14 cellular contexts compared by ENCODE assay signal in the genomic region with DNA sequence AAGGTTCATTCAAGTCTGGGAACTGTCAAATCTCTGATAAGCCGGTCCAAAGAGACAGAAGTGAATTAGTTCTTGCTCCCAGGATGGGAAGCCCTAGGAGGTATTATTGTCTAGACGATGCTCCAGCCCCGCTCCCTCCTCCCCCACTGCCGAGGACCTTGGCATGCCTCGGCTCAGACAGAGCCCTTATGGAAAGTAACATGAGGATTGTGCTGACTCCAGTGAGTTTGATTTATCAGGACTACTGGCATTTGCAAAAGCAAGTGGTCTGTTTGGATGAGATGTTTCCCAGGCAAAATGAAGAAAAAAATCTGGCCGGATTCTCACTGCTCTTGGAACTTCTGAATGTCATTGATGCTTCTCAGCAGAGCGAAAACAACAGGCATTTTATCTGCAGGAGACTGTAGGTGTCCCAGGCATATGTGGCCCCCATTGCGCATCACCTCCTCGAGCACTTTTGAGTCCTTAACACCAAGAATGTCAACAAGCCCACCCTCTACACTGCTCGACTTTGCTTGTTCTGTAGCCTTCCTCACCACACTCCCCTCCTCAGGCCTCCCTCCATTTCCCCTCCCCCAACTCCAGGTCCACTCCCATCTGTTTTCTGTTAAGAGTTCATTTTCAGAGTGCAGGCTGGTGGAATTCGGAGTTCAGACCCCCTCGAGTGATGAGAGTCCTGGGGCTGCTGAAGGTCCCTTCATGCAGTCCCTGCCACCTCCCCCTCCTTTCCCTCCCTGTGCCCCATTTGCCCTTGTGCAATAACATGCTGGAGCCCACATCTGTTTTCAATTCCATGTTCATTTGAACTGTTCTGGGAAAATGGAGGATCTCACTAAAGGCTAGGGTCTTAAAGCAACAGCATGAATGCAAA.
DNase-seq lines count a peak whose midpoint lies in the region; ATAC-seq and TF ChIP-seq lines count a peak whose summit lies in the region.
"Had no signal": no experiment of that assay in that cellular context is flagged by ENCODE, and none has a peak within 500 bp of the region (broad histone marks: within the 10 kb centered on the region; RNA-seq: fewer than 3 reads in every experiment).

No MANE protein-coding gene starts in this region.

- H3K27ac ChIP-seq in HUES6 (ENCODE audit: low read depth, low read length), result no peak overlapping the region
- H3K27ac ChIP-seq in endodermal cell (ENCODE audit: low read depth, low read length), result peak overlapping the region; percentile 24
- H3K27ac ChIP-seq in mesenchymal stem cell (ENCODE audit: low read length, poor library complexity, severe bottlenecking), result no peak overlapping the region
- no peak overlapping the region for H3K27ac ChIP-seq in upper lobe of left lung

- peak overlapping the region; percentile 74 for H2AFZ ChIP-seq in mesenchymal stem cell (ENCODE audit: low read depth, low read length)

- H3K18ac ChIP-seq in mesenchymal stem cell (ENCODE audit: low read depth in 1 of 2, low read length in 2 of 2), result peak overlapping the region; percentile 45 to 91

- H3K36me3 Mint-ChIP-seq in endodermal cell (ENCODE audit: low read depth), result no peaks in the 10 kb centered on the region
- no peaks in the 10 kb centered on the region for H3K36me3 Mint-ChIP-seq in naive thymus-derived CD8-positive, alpha-beta T cell
- H3K36me3 Mint-ChIP-seq: CD4-positive, alpha-beta memory T cell had no signal

- TF ChIP-seq CTCF in endodermal cell (conservative IDR thresholded peaks at IDR 0.05) (no peak), upper lobe of left lung (IDR thresholded peaks at IDR 0.05) (no peak)

- no peaks in the 10 kb centered on the region for H3K27me3 Mint-ChIP-seq in endodermal cell (ENCODE audit: insufficient read depth)
- peaks cover 0 to 3% (median 0%) of the 10 kb centered on the region in 5 donors for H3K27me3 Mint-ChIP-seq in naive thymus-derived CD8-positive, alpha-beta T cell

- no peak overlapping the region for H3K4me2 ChIP-seq in mesenchymal stem cell (ENCODE audit: low read length, poor library complexity, severe bottlenecking)

- no peak overlapping the region for H2BK15ac ChIP-seq in mesenchymal stem cell (ENCODE audit: low read depth, poor library complexity, severe bottlenecking)

- no peaks in the 10 kb centered on the region for H3K36me3 ChIP-seq in HUES6 (ENCODE audit: control insufficient read depth, insufficient read depth, low read length)
- no peaks in the 10 kb centered on the region for H3K36me3 ChIP-seq in endodermal cell (ENCODE audit: control insufficient read depth, insufficient read depth, low read length)
- no peaks in the 10 kb centered on the region for H3K36me3 ChIP-seq in mesenchymal stem cell (ENCODE audit: control insufficient read depth in 1 of 2, insufficient read depth in 2 of 2, low read depth in 1 of 2, low read length in 2 of 2)
- H3K36me3 ChIP-seq in upper lobe of left lung, result no peaks in the 10 kb centered on the region

- TF ChIP-seq EP300 in upper lobe of left lung (IDR thresholded peaks at IDR 0.05), result no peak

- H3K27ac Mint-ChIP-seq in endodermal cell, result no peak overlapping the region
- H3K27ac Mint-ChIP-seq in naive thymus-derived CD8-positive, alpha-beta T cell, result peak overlapping the region in 1 of 10 donors; percentile 55

- DNase-seq in endodermal cell (no peak), mesenchymal stem cell (peak; percentile 73), upper lobe of left lung (peak in 1 of 2 donors; percentile 2)
- DNase-seq in naive thymus-derived CD8-positive, alpha-beta T cell, result no peak
- DNase-seq: activated CD4-positive, alpha-beta T cell treated with anti-CD3 and anti-CD28 coated beads for 4 hours; activated T-cell treated with anti-CD3 and anti-CD28 coated beads, Interleukin-2, amount 50 U/mL, for 4 hours; CD4-positive, alpha-beta memory T cell; hippocampal formation; NCI-H1048; stimulated activated CD4-positive, alpha-beta T cell treated with anti-CD3 and anti-CD28 coated beads, Interleukin-4, amount 100 ng/mL, for 1 hour; stimulated activated naive CD4-positive, alpha-beta T cell had no signal

- H3K4me3 ChIP-seq in HUES6 (ENCODE audit: low read depth, low read length) (no peak overlapping the region), endodermal cell (ENCODE audit: low read length) (no peak overlapping the region), mesenchymal stem cell (ENCODE audit: insufficient read depth in 1 of 2, low read depth in 1 of 2, low read length in 2 of 2) (no peak overlapping the region), upper lobe of left lung (no peak overlapping the region)

- no peaks in the 10 kb centered on the region for H3K9me3 Mint-ChIP-seq in endodermal cell
- H3K9me3 Mint-ChIP-seq in naive thymus-derived CD8-positive, alpha-beta T cell, result no peaks in the 10 kb centered on the region
- H3K9me3 Mint-ChIP-seq: activated T-cell treated with anti-CD3 and anti-CD28 coated beads, Interleukin-2, amount 50 U/mL, for 4 hours had no signal

- peak overlapping the region; percentile 18 to 58 for H2BK12ac ChIP-seq in mesenchymal stem cell (ENCODE audit: low read length in 2 of 2)

- WGBS in endodermal cell (ENCODE audit: insufficient coverage in 1 of 2, insufficient read length in 1 of 2), 2 experiments, result 89 to 97% methylated on average over 7 to 12 of the region's 12 CpGs
- WGBS in mesenchymal stem cell, result 23% methylated on average over 12 of the region's 12 CpGs
- 54 to 60% methylated on average over 12 of the region's 12 CpGs for WGBS in upper lobe of left lung, 2 donors

- H3K79me1 ChIP-seq in mesenchymal stem cell (replicated peaks; ENCODE audit: low read length, poor library complexity, severe bottlenecking), result no peaks in the 10 kb centered on the region

- no peak for TF ChIP-seq POLR2A in upper lobe of left lung (IDR thresholded peaks at IDR 0.05)

- H3K14ac ChIP-seq in mesenchymal stem cell (ENCODE audit: low read length in 2 of 2), result peak overlapping the region in 1 of 2 experiments; percentile 55

- POLR2A ChIA-PET in naive thymus-derived CD8-positive, alpha-beta T cell (lab: Charles Lee), result no interaction called here

- H3K27me3 ChIP-seq in HUES6 (ENCODE audit: control insufficient read depth, insufficient read depth, low read length), result no peaks in the 10 kb centered on the region
- H3K27me3 ChIP-seq in endodermal cell (ENCODE audit: control insufficient read depth, insufficient read depth, low read length, poor library complexity, severe bottlenecking), result no peaks in the 10 kb centered on the region
- no peaks in the 10 kb centered on the region for H3K27me3 ChIP-seq in mesenchymal stem cell (ENCODE audit: control insufficient read depth in 1 of 2, insufficient read depth in 1 of 2, low read length in 2 of 2)
- H3K27me3 ChIP-seq in upper lobe of left lung, result no peaks in the 10 kb centered on the region

- peak overlapping the region; percentile 18 for H4K91ac ChIP-seq in mesenchymal stem cell (ENCODE audit: low read length)

- H3K9me3 ChIP-seq in HUES6 (ENCODE audit: control insufficient read depth, insufficient read depth, low read depth, low read length) (no peaks in the 10 kb centered on the region), endodermal cell (ENCODE audit: control insufficient read depth, low read length) (no peaks in the 10 kb centered on the region), mesenchymal stem cell (ENCODE audit: control insufficient read depth, low read length) (no peaks in the 10 kb centered on the region), upper lobe of left lung (no peaks in the 10 kb centered on the region)

- no peak overlapping the region for H2BK120ac ChIP-seq in mesenchymal stem cell (ENCODE audit: low read depth, low read length)

- H3K4me1 ChIP-seq in HUES6 (ENCODE audit: control insufficient read depth, insufficient read depth, low read length) (peaks cover 9% of the 10 kb centered on the region; the same call in 1 of the 2 replicates), endodermal cell (ENCODE audit: control insufficient read depth, insufficient read depth, low read length) (no peaks in the 10 kb centered on the region), mesenchymal stem cell (ENCODE audit: control insufficient read depth, insufficient read depth, low read depth, low read length) (no peaks in the 10 kb centered on the region), upper lobe of left lung (no peaks in the 10 kb centered on the region)

- H3K4me1 Mint-ChIP-seq in endodermal cell, result peaks cover 6% of the 10 kb centered on the region
- no peaks in the 10 kb centered on the region for H3K4me1 Mint-ChIP-seq in naive thymus-derived CD8-positive, alpha-beta T cell
- H3K4me1 Mint-ChIP-seq: CD4-positive, alpha-beta memory T cell had no signal

- ATAC-seq in upper lobe of left lung (ENCODE audit: low FRiP score in 2 of 2) (peak; percentile 66 to 71), GM21360 (IDR thresholded peaks at IDR 0.05; ENCODE audit: unreplicated experiment) (no peak), HG02970 (IDR thresholded peaks at IDR 0.05; ENCODE audit: low FRiP score, unreplicated experiment) (no peak)
- ATAC-seq in naive thymus-derived CD8-positive, alpha-beta T cell, result no peak
- ATAC-seq: activated T-cell treated with anti-CD3 and anti-CD28 coated beads, Interleukin-2, amount 50 U/mL, for 4 hours had no signal

- peak overlapping the region; percentile 3 for H3K9ac ChIP-seq in HUES6 (ENCODE audit: low read length)
- H3K9ac ChIP-seq in endodermal cell (ENCODE audit: extremely low read depth, low read length, poor library complexity, severe bottlenecking), result no peak overlapping the region
- H3K9ac ChIP-seq in mesenchymal stem cell (ENCODE audit: low read length), result peak overlapping the region; percentile 31

- no peak overlapping the region for H2AK5ac ChIP-seq in mesenchymal stem cell (ENCODE audit: low read length, severe bottlenecking)

- H3K23ac ChIP-seq in mesenchymal stem cell (ENCODE audit: low read length in 2 of 2), result no peak overlapping the region

- H3K4me3 Mint-ChIP-seq in endodermal cell, result no peak overlapping the region
- no peak overlapping the region for H3K4me3 Mint-ChIP-seq in naive thymus-derived CD8-positive, alpha-beta T cell
- H3K4me3 Mint-ChIP-seq: activated T-cell treated with anti-CD3 and anti-CD28 coated beads, Interleukin-2, amount 50 U/mL, for 4 hours; CD4-positive, alpha-beta memory T cell had no signal

- no peak overlapping the region for H2BK5ac ChIP-seq in mesenchymal stem cell (ENCODE audit: low read depth, low read length, poor library complexity, severe bottlenecking)

- H4K8ac ChIP-seq in mesenchymal stem cell (ENCODE audit: low read length), result no peak overlapping the region

- peak overlapping the region in 1 of 2 experiments; percentile 76 for H3K4ac ChIP-seq in mesenchymal stem cell (ENCODE audit: low read depth in 1 of 2, low read length in 2 of 2)

Comparison
In these comparisons a context has a peak if more than half of its experiments do, and no peak if none do; other contexts are left out.
1. ATAC-seq: peak in upper lobe of left lung (2 of 2); none in naive thymus-derived CD8-positive, alpha-beta T cell (0 of 2), GM21360 (single experiment) and HG02970 (single experiment).